In genomic region chr1:163912491-163912890, GRCh38 we compare ENCODE assay signal across 25 cellular contexts.
"Had no signal": no experiment of that assay in that cellular context is flagged by ENCODE, and none has a peak within 500 bp of the region (broad histone marks: within the 10 kb centered on the region; RNA-seq: fewer than 3 reads in every experiment).

No MANE protein-coding gene starts in this region.

- H3K36me3 Mint-ChIP-seq: activated naive CD4-positive, alpha-beta T cell treated with anti-CD3 and anti-CD28 coated beads, Interleukin-2, amount 50 U/mL, for 24 hours; stimulated activated effector memory CD8-positive, alpha-beta T cell treated with anti-CD3 and anti-CD28 coated beads, Interleukin-12 subunit alpha, Interleukin-12 subunit beta, amount 100 ng/mL, for 72 hours had no signal

- H3K9me3 Mint-ChIP-seq: neural crest cell had no signal

- DNase-seq: activated CD4-positive, alpha-beta memory T cell treated with anti-CD3 and anti-CD28 coated beads, Interleukin-2, amount 10 ng/mL, durations not matched to agents 7 days and 5 days; activated CD4-positive, alpha-beta T cell treated with anti-CD3 and anti-CD28 coated beads, Interleukin-2, amount 10 ng/mL, durations not matched to agents 24 days and 14 days; activated CD4-positive, CD25-positive, alpha-beta regulatory T cell treated with anti-CD3 and anti-CD28 coated beads, Interleukin-2, amount 50 U/mL, for 72 hours; activated naive CD8-positive, alpha-beta T cell treated with anti-CD3 and anti-CD28 coated beads, Interleukin-2, amount 50 U/mL, for 24 hours; activated T-cell treated with anti-CD3 and anti-CD28 coated beads, Interleukin-2, amount 50 U/mL, for 48 hours; amygdala; caudate nucleus; left cardiac atrium; midbrain; naive thymus-derived CD8-positive, alpha-beta T cell; occipital lobe; psoas muscle; sigmoid colon; small intestine; stimulated activated CD4-positive, alpha-beta T cell treated with anti-CD3 and anti-CD28 coated beads, Interleukin-4, amount 100 ng/mL, for 24 hours; T1000; trophoblast cell had no signal

- H3K27me3 Mint-ChIP-seq: activated CD4-positive, alpha-beta memory T cell treated with anti-CD3 and anti-CD28 coated beads, Interleukin-2, amount 10 ng/mL, durations not matched to agents 7 days and 5 days; activated CD4-positive, alpha-beta T cell treated with anti-CD3 and anti-CD28 coated beads, Interleukin-2, amount 10 ng/mL, durations not matched to agents 24 days and 14 days; activated naive CD4-positive, alpha-beta T cell treated with anti-CD3 and anti-CD28 coated beads, Interleukin-2, amount 50 U/mL, for 24 hours; activated naive CD8-positive, alpha-beta T cell treated with anti-CD3 and anti-CD28 coated beads, Interleukin-2, amount 50 U/mL, for 24 hours; naive thymus-derived CD8-positive, alpha-beta T cell; stimulated activated naive CD8-positive, alpha-beta T cell treated with anti-CD3 and anti-CD28 coated beads, Interleukin-15, Interleukin-2, amounts not matched to agents 100 ng/mL and 50 ng/mL, for 24 hours had no signal

- H3K27ac Mint-ChIP-seq: activated CD4-positive, alpha-beta memory T cell treated with anti-CD3 and anti-CD28 coated beads, Interleukin-2, amount 10 ng/mL, durations not matched to agents 7 days and 5 days; activated CD4-positive, alpha-beta T cell treated with anti-CD3 and anti-CD28 coated beads, Interleukin-2, amount 10 ng/mL, durations not matched to agents 24 days and 14 days; activated naive CD4-positive, alpha-beta T cell treated with anti-CD3 and anti-CD28 coated beads, Interleukin-2, amount 50 U/mL, for 24 hours; activated naive CD8-positive, alpha-beta T cell treated with anti-CD3 and anti-CD28 coated beads, Interleukin-2, amount 50 U/mL, for 24 hours; activated T-helper 2 cell treated with anti-CD3 and anti-CD28 coated beads, Interferon-gamma antibody, Interleukin-2, Interleukin-4, amounts not matched to agents 10 μg/mL and 5 μg/mL and 100 μg/mL, durations not matched to agents 14 hours and 24 hours and 36 hours; naive thymus-derived CD8-positive, alpha-beta T cell; stimulated activated effector memory CD8-positive, alpha-beta T cell treated with anti-CD3 and anti-CD28 coated beads, Interleukin-12 subunit alpha, Interleukin-12 subunit beta, amount 100 ng/mL, for 72 hours; stimulated activated naive CD8-positive, alpha-beta T cell treated with anti-CD3 and anti-CD28 coated beads, Interleukin-15, Interleukin-2, amounts not matched to agents 100 ng/mL and 50 ng/mL, for 24 hours had no signal

- H3K4me3 Mint-ChIP-seq: activated CD4-positive, alpha-beta memory T cell treated with anti-CD3 and anti-CD28 coated beads, Interleukin-2, amount 10 ng/mL, durations not matched to agents 7 days and 5 days; activated CD4-positive, alpha-beta T cell treated with anti-CD3 and anti-CD28 coated beads, Interleukin-2, amount 10 ng/mL, durations not matched to agents 24 days and 14 days; activated naive CD4-positive, alpha-beta T cell treated with anti-CD3 and anti-CD28 coated beads, Interleukin-2, amount 50 U/mL, for 24 hours; activated naive CD8-positive, alpha-beta T cell treated with anti-CD3 and anti-CD28 coated beads, Interleukin-2, amount 50 U/mL, for 24 hours; naive thymus-derived CD8-positive, alpha-beta T cell; neural crest cell; stimulated activated effector memory CD8-positive, alpha-beta T cell treated with anti-CD3 and anti-CD28 coated beads, Interleukin-12 subunit alpha, Interleukin-12 subunit beta, amount 100 ng/mL, for 72 hours; stimulated activated naive CD8-positive, alpha-beta T cell treated with anti-CD3 and anti-CD28 coated beads, Interleukin-15, Interleukin-2, amounts not matched to agents 100 ng/mL and 50 ng/mL, for 24 hours had no signal

- ATAC-seq: activated naive CD8-positive, alpha-beta T cell treated with anti-CD3 and anti-CD28 coated beads, Interleukin-2, amount 50 U/mL, for 24 hours; gastroesophageal sphincter; left cardiac atrium; naive thymus-derived CD8-positive, alpha-beta T cell; psoas muscle; stimulated activated effector memory CD8-positive, alpha-beta T cell treated with anti-CD3 and anti-CD28 coated beads, Interleukin-12 subunit alpha, Interleukin-12 subunit beta, amount 100 ng/mL, for 72 hours had no signal

- H3K4me3 ChIP-seq: gastroesophageal sphincter, hepatocyte, psoas muscle, sigmoid colon, thoracic aorta had no signal

- H3K4me1 Mint-ChIP-seq: activated CD4-positive, alpha-beta memory T cell treated with anti-CD3 and anti-CD28 coated beads, Interleukin-2, amount 10 ng/mL, durations not matched to agents 7 days and 5 days; activated CD4-positive, alpha-beta T cell treated with anti-CD3 and anti-CD28 coated beads, Interleukin-2, amount 10 ng/mL, durations not matched to agents 24 days and 14 days; activated naive CD4-positive, alpha-beta T cell treated with anti-CD3 and anti-CD28 coated beads, Interleukin-2, amount 50 U/mL, for 24 hours; activated naive CD8-positive, alpha-beta T cell treated with anti-CD3 and anti-CD28 coated beads, Interleukin-2, amount 50 U/mL, for 24 hours; naive thymus-derived CD8-positive, alpha-beta T cell; neural crest cell; stimulated activated effector memory CD8-positive, alpha-beta T cell treated with anti-CD3 and anti-CD28 coated beads, Interleukin-12 subunit alpha, Interleukin-12 subunit beta, amount 100 ng/mL, for 72 hours had no signal
